17 cellular contexts compared by ENCODE assay signal in the genomic region with DNA sequence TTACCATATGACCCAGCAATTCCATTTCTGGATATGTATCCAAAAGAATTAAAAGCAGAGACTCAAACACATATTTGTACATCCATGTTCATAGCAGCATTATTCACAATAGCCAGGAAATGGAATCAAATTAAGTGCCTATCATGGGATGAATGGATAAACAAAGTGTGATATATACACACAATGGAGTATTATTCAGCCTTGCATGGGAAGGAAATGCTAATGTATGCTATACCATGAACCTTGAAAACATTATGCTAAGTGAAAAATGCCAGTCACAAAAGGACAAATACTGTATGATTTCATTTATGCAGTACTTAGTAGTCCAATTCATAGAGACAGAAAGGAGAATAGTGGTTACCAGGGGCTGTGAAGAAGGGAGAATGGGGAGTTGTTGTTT. TPM values are rescaled to one million over a fixed set of nuclear protein-coding genes. Genes with fewer than 3 reads are reported as not detected.
DNase-seq lines count a peak whose midpoint lies in the region; FAIRE-seq and TF ChIP-seq lines count a peak whose summit lies in the region.
"Had no signal": no experiment of that assay in that cellular context is flagged by ENCODE, and none has a peak within 500 bp of the region (broad histone marks: within the 10 kb centered on the region; RNA-seq: fewer than 3 reads in every experiment).

No MANE protein-coding gene starts in this region.

- TF ChIP-seq POLR2A in GM12891 (IDR thresholded peaks at IDR 0.05; ENCODE audit: low read depth, low read length): no peak

- in situ Hi-C loops in SK-MEL-5 (cut with HindIII; ENCODE audit: low pct_unique_long_range_greater_than_20kb, low sequenced_read_pairs): no loop called here

- DNase-seq in COLO829 (ENCODE audit: low spot score) (peak; percentile 43), SK-MEL-5 (ENCODE audit: low read depth, low spot score) (peak; percentile 71), foreskin melanocyte (peak; percentile 85), GM12891 (ENCODE audit: insufficient read length, low spot score) (no peak), globus pallidus (ENCODE audit: low spot score) (no peak), HTR-8/SVneo (ENCODE audit: insufficient read length, low spot score) (no peak)
- DNase-seq: C1 segment of cervical spinal cord; CD4-positive, alpha-beta memory T cell; DMS 273 treated with DMSO at 0.1 percent for 48 hours; DMS79; EL; GDM1; GM23248; H9 had no signal

- FAIRE-seq in GM12891 (lab: Jason Lieb, UNC): no peak
- no peak for FAIRE-seq in HTR-8/SVneo (lab: Jason Lieb, UNC)
- FAIRE-seq: D721Med, GM12878, H1 had no signal

TF ChIP-seq in GM12891, 5 proteins besides CTCF, POLR2A, EP300 and RAD21:
- TF ChIP-seq TAF1 (IDR thresholded peaks at IDR 0.05; ENCODE audit: low read depth, low read length) (no peak), SPI1 (IDR thresholded peaks at IDR 0.05; ENCODE audit: low read depth, low read length) (no peak), POU2F2 (IDR thresholded peaks at IDR 0.05; ENCODE audit: low read depth, low read length) (no peak), POLR2AphosphoS5 (IDR thresholded peaks at IDR 0.05; ENCODE audit: low read depth, low read length) (no peak), PAX5 (IDR thresholded peaks at IDR 0.05; ENCODE audit: insufficient read depth, low read length, severe bottlenecking) (no peak)

RNA-seq across cellular contexts. Expression of a gene that starts 32.1 kb away (rescaled TPM):
- 15.0 and 16.0 TPM in 2 replicates for total RNA-seq in SK-MEL-5 (2014; rRNA removed; shearing (Covaris generic))
- 15.8 and 24.2 TPM in 2 replicates for polyA plus RNA-seq in SK-MEL-5 (2015; cell fraction: cytosol; rRNA removed)
- 32.8 and 45.7 TPM in 2 replicates for polyA plus RNA-seq in SK-MEL-5 (2015; cell fraction: nucleus; rRNA removed)
- polyA plus RNA-seq in GM12891 (2012; ENCODE audit: low read depth, missing spikeins): 3.3 TPM

RNA-seq across cellular contexts. Expression of a gene that starts 57.4 kb away (rescaled TPM):
- total RNA-seq in SK-MEL-5 (2014; rRNA removed; shearing (Covaris generic)): 11.3 and 12.1 TPM in 2 replicates
- polyA plus RNA-seq in SK-MEL-5 (2015; cell fraction: cytosol; rRNA removed): 24.2 and 27.2 TPM in 2 replicates
- polyA plus RNA-seq in SK-MEL-5 (2015; cell fraction: nucleus; rRNA removed): 17.4 and 41.3 TPM in 2 replicates
- 19.2 TPM for polyA plus RNA-seq in GM12891 (2012; ENCODE audit: low read depth, missing spikeins)

Comparison
In these comparisons a context has a peak if more than half of its experiments do, and no peak if none do; other contexts are left out.
1. DNase-seq: peak in COLO829 (single experiment), SK-MEL-5 (single experiment) and foreskin melanocyte (single experiment); none in GM12891 (single experiment), globus pallidus (single experiment) and HTR-8/SVneo (single experiment).